Comparison of ENCODE assay signal across 8 cellular contexts in the genomic region with DNA sequence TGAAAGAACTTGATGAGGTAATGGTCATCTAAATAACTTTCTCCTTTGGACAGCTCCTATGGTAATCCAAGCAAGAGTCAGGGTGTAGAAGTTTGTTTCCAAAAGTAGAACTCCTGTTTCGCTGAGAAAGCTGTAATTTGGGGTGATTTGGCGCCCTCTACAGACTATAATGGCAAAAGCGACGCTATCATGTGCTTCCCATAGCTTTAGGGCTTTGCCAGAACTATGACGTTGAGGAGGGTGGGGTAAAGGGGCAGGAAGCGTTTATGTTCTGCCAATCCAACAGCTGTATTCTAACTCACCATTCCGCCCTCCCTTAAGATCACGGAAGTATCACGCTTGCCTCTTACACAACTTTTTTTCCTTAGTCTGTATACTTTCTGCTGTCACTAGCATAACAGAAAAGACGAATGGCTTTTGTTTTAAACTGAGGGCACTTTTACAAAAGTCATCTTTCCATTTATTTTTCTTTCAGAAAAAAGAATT. TPM values are rescaled to one million over a fixed set of nuclear protein-coding genes. Genes with fewer than 3 reads are reported as not detected.
DNase-seq lines count a peak whose midpoint lies in the region; ATAC-seq and TF ChIP-seq lines count a peak whose summit lies in the region.

FMO4 (plus strand) TSS at position 349 of the 486 bp plus-strand sequence. CDS start 5,643 bp downstream, outside the sequence.

- H3K9ac ChIP-seq in GM23248 (peak within 1 kb of the TSS; percentile 73), Karpas-422 (ENCODE audit: low read length) (peak within 1 kb of the TSS; percentile 75), neural cell (ENCODE audit: low read length) (no peak within 1 kb of the TSS)

- TF ChIP-seq POLR2A in Peyer's patch (IDR thresholded peaks at IDR 0.05), result peak; percentile 29 to 86

- WGBS in GM23248 (ENCODE audit: low coverage in 1 of 2, low lambda C conversion rate in 2 of 2, missing lambda C conversion rate in 2 of 2), 2 experiments, result 1% methylated on average over 10 of the region's 10 CpGs

- H3K4me3 ChIP-seq in GM23248, result peak within 1 kb of the TSS; percentile 68
- H3K4me3 ChIP-seq in Karpas-422 (ENCODE audit: low read length), result peak within 1 kb of the TSS; percentile 70
- H3K4me3 ChIP-seq in Peyer's patch, result peak within 1 kb of the TSS in 3 of 4 donors; percentile 3 to 52 (median 45)
- H3K4me3 ChIP-seq in fibroblast of pulmonary artery (replicated peaks; ENCODE audit: low read depth, low read length), result peak within 1 kb of the TSS; percentile 41
- no peak within 1 kb of the TSS for H3K4me3 ChIP-seq in neural cell (ENCODE audit: low read length)

- H3K79me2 ChIP-seq in GM23248 (ENCODE audit: insufficient read depth) (no peaks in the 10 kb centered on the region), Karpas-422 (ENCODE audit: low read length) (no peaks in the 10 kb centered on the region), neural cell (replicated peaks; ENCODE audit: insufficient read depth, low read length) (no peaks in the 10 kb centered on the region)

- ATAC-seq in stimulated activated naive CD8-positive, alpha-beta T cell treated with anti-CD3 and anti-CD28 coated beads, Interleukin-15, amount 100 ng/mL, for 72 hours, result peak; percentile 100

- H3K9me2 ChIP-seq in GM23248 (ENCODE audit: insufficient read depth), result no peaks in the 10 kb centered on the region
- no peaks in the 10 kb centered on the region for H3K9me2 ChIP-seq in Karpas-422 (replicated peaks; ENCODE audit: insufficient read depth, low read length)
- H3K9me2 ChIP-seq in neural cell (ENCODE audit: insufficient read depth, low read length), result no peaks in the 10 kb centered on the region

- no peaks in the 10 kb centered on the region for H3K27me3 Mint-ChIP-seq in stimulated activated naive CD8-positive, alpha-beta T cell treated with anti-CD3 and anti-CD28 coated beads, Interleukin-15, amount 100 ng/mL, for 72 hours

- H3K36me3 ChIP-seq in GM23248 (ENCODE audit: low read depth), result no peaks in the 10 kb centered on the region
- H3K36me3 ChIP-seq in Karpas-422 (ENCODE audit: insufficient read depth, low read length), result no peaks in the 10 kb centered on the region
- peaks cover 0 to 5% (median 0%) of the 10 kb centered on the region in 3 donors for H3K36me3 ChIP-seq in Peyer's patch
- H3K36me3 ChIP-seq in neural cell (ENCODE audit: insufficient read depth, low read length), result no peaks in the 10 kb centered on the region

- peak within 1 kb of the TSS; percentile 50 to 93 for H3K27ac Mint-ChIP-seq in stimulated activated naive CD8-positive, alpha-beta T cell treated with anti-CD3 and anti-CD28 coated beads, Interleukin-15, amount 100 ng/mL, for 72 hours

- H3K9me3 Mint-ChIP-seq in stimulated activated naive CD8-positive, alpha-beta T cell treated with anti-CD3 and anti-CD28 coated beads, Interleukin-15, amount 100 ng/mL, for 72 hours, result no peaks in the 10 kb centered on the region

- TF ChIP-seq CTCF in Peyer's patch (IDR thresholded peaks at IDR 0.05) (peak; percentile 44 to 98 (median 91)), fibroblast of pulmonary artery (IDR thresholded peaks at IDR 0.05; ENCODE audit: low read length, missing control alignments) (peak; percentile 85), neural cell (IDR thresholded peaks at IDR 0.05; ENCODE audit: poor library complexity, severe bottlenecking) (peak; percentile 74)

- no peak for TF ChIP-seq EP300 in neural cell (conservative IDR thresholded peaks at IDR 0.05; ENCODE audit: poor library complexity, severe bottlenecking)

- 0 out of 2 replicates have a peak, but pooled peaks cover 4% of the 10 kb centered on the region for H3K27me3 ChIP-seq in GM23248 (replicated peaks; ENCODE audit: insufficient read depth)
- H3K27me3 ChIP-seq in Karpas-422 (ENCODE audit: low read length), result no peaks in the 10 kb centered on the region
- H3K27me3 ChIP-seq in Peyer's patch, result no peaks in the 10 kb centered on the region
- no peaks in the 10 kb centered on the region for H3K27me3 ChIP-seq in neural cell (ENCODE audit: insufficient read depth, low read depth, low read length)

- DNase-seq in Daoy (ENCODE audit: low read depth) (peak; percentile 96), GM23248 (peak; percentile 99), Karpas-422 (peak; percentile 98), Peyer's patch (peak; percentile 61 to 95 (median 76)), activated T-helper 1 cell treated with Interleukin-2 at 50 U/mL for 16 hours (ENCODE audit: low read depth) (peak; percentile 64), fibroblast of pulmonary artery (ENCODE audit: low read depth) (peak; percentile 100)
- DNase-seq in stimulated activated naive CD8-positive, alpha-beta T cell treated with anti-CD3 and anti-CD28 coated beads, Interleukin-15, amount 100 ng/mL, for 72 hours, result peak; percentile 76 to 86

- H3K9me3 ChIP-seq in GM23248 (ENCODE audit: low read depth) (no peaks in the 10 kb centered on the region), Karpas-422 (ENCODE audit: low read length) (no peaks in the 10 kb centered on the region), Peyer's patch (no peaks in the 10 kb centered on the region), neural cell (ENCODE audit: low read length) (no peaks in the 10 kb centered on the region)

- H3K4me1 Mint-ChIP-seq in stimulated activated naive CD8-positive, alpha-beta T cell treated with anti-CD3 and anti-CD28 coated beads, Interleukin-15, amount 100 ng/mL, for 72 hours, result peaks cover 18% of the 10 kb centered on the region

- peak within 1 kb of the TSS; percentile 76 to 86 for H3K4me3 Mint-ChIP-seq in stimulated activated naive CD8-positive, alpha-beta T cell treated with anti-CD3 and anti-CD28 coated beads, Interleukin-15, amount 100 ng/mL, for 72 hours

- peak within 1 kb of the TSS; percentile 85 for H2AFZ ChIP-seq in GM23248
- H2AFZ ChIP-seq in Karpas-422 (ENCODE audit: low read length), result peak within 1 kb of the TSS; percentile 96
- no peak within 1 kb of the TSS for H2AFZ ChIP-seq in neural cell (ENCODE audit: low read depth, low read length)

- H3K27ac ChIP-seq in GM23248 (peak within 1 kb of the TSS; percentile 50), Karpas-422 (ENCODE audit: low read length) (no peak within 1 kb of the TSS), Peyer's patch (peak within 1 kb of the TSS; percentile 43 to 75 (median 68)), neural cell (ENCODE audit: low read length) (no peak within 1 kb of the TSS)

- no peaks in the 10 kb centered on the region for H4K20me1 ChIP-seq in GM23248 (ENCODE audit: insufficient read depth)
- no peaks in the 10 kb centered on the region for H4K20me1 ChIP-seq in Karpas-422 (ENCODE audit: insufficient read depth, low read depth, low read length)
- no peaks in the 10 kb centered on the region for H4K20me1 ChIP-seq in neural cell (ENCODE audit: insufficient read depth)

- TF ChIP-seq RAD21 in neural cell (conservative IDR thresholded peaks at IDR 0.05), result peak; percentile 65

- H3K4me2 ChIP-seq in GM23248 (ENCODE audit: unreplicated experiment), result peak within 1 kb of the TSS; percentile 89
- peak within 1 kb of the TSS; percentile 94 for H3K4me2 ChIP-seq in Karpas-422 (ENCODE audit: low read depth, low read length, poor library complexity, severe bottlenecking)
- no peak within 1 kb of the TSS for H3K4me2 ChIP-seq in neural cell (ENCODE audit: low read length)

- H3K4me1 ChIP-seq in GM23248 (ENCODE audit: insufficient read depth) (peaks cover 5% of the 10 kb centered on the region; the same call in 1 of the 2 replicates), Karpas-422 (ENCODE audit: low read length) (peaks cover 14% of the 10 kb centered on the region), Peyer's patch (peaks cover 0 to 5% (median 0%) of the 10 kb centered on the region in 4 donors)

- in situ Hi-C loops in GM23248 (cut with MboI), result loop anchor here (10.0 kb wide), 1 partner anchor 229 kb away; no protein-coding TSS in a partner anchor

- H3F3A ChIP-seq in GM23248 (ENCODE audit: insufficient read depth) (peaks cover 6% of the 10 kb centered on the region; the same call in 1 of the 2 replicates), neural cell (ENCODE audit: insufficient read depth, low read length, poor library complexity, severe bottlenecking) (no peaks in the 10 kb centered on the region)

TF ChIP-seq in neural cell, 6 proteins besides CTCF, POLR2A, EP300 and RAD21:
- TF ChIP-seq POLR2AphosphoS5 (IDR thresholded peaks at IDR 0.05) (no peak), TAF1 (IDR thresholded peaks at IDR 0.05; ENCODE audit: low read depth) (no peak), SMC3 (conservative IDR thresholded peaks at IDR 0.05; ENCODE audit: poor library complexity) (peak; percentile 53)
TF ChIP-seq in neural cell: peak in this region for 1.

RNA-seq across cellular contexts. Expression of gene FMO4, which starts in this region (rescaled TPM):
- total RNA-seq in Daoy (2014; rRNA removed; shearing (Covaris generic)), result 0.39 and 0.97 TPM in 2 replicates
- total RNA-seq in GM23248 (2014; rRNA removed; shearing (Covaris generic)), result 1.6 and 1.7 TPM in 2 replicates
- polyA plus RNA-seq in GM23248 (2016; fragmentation: Nextera tagmentation; extraction: Ambion mirVana) (0.82 and 1.4 TPM in 2 replicates), neural cell (not detected in 2 replicates)
- total RNA-seq in Karpas-422 (2014; rRNA removed; shearing (Covaris generic); ENCODE audit: low replicate concordance), result 4.5 and 4.6 TPM in 2 replicates
- total RNA-seq in Peyer's patch, result 10 to 100 TPM in 3 of 4 donors, 1 to 10 TPM in 1; 9.9 to 33.8 (median 23.1) TPM
- polyA minus RNA-seq in neural cell, result not detected in 2 replicates

Comparison
In these comparisons a context has a peak if more than half of its experiments do, and no peak if none do; other contexts are left out.
1. Peak in DNase-seq in Daoy; RNA of the gene not detected or under 1 TPM.
2. H3K27ac ChIP-seq: peak in GM23248 (single experiment) and Peyer's patch (4 of 4); none in Karpas-422 (single experiment) and neural cell (single experiment).
3. Peak in every context shown above with its lines, with median percentiles within 50 percentile points of each other: DNase-seq and CTCF ChIP-seq.